20 cellular contexts compared by ENCODE assay signal in genomic region chr10:32023264-32023663, GRCh38. TPM values are rescaled to one million over a fixed set of nuclear protein-coding genes. Genes with fewer than 3 reads are reported as not detected.
A peak's percentile ranks its signal among the peaks of the same experiment; 100 is the strongest.
DNase-seq lines count a peak whose midpoint lies in the region; ATAC-seq lines count a peak whose summit lies in the region.
"Had no signal": no experiment of that assay in that cellular context is flagged by ENCODE, and none has a peak within 500 bp of the region (broad histone marks: within the 10 kb centered on the region; RNA-seq: fewer than 3 reads in every experiment).

No MANE protein-coding gene starts in this region.

- in situ Hi-C loops in Caki2 (cut with HindIII; ENCODE audit: low pct_unique_long_range_greater_than_20kb, low sequenced_read_pairs) = no loop called here

- H3K9me3 Mint-ChIP-seq in activated CD4-positive, alpha-beta memory T cell treated with anti-CD3 and anti-CD28 coated beads for 36 hours = no peaks in the 10 kb centered on the region
- H3K9me3 Mint-ChIP-seq in activated CD4-positive, alpha-beta memory T cell treated with anti-CD3 and anti-CD28 coated beads, Interleukin-2, amount 10 ng/mL, durations not matched to agents 7 days and 5 days = no peaks in the 10 kb centered on the region
- no peaks in the 10 kb centered on the region for H3K9me3 Mint-ChIP-seq in activated T-helper 17 cell treated with anti-CD3 and anti-CD28 coated beads, Interleukin-2, amount 50 U/mL, for 72 hours
- H3K9me3 Mint-ChIP-seq in naive thymus-derived CD4-positive, alpha-beta T cell = no peaks in the 10 kb centered on the region
- H3K9me3 Mint-ChIP-seq: activated CD4-positive, alpha-beta T cell treated with anti-CD3 and anti-CD28 coated beads, Interleukin-2, amount 10 ng/mL, durations not matched to agents 7 days and 5 days; activated T-helper 1 cell treated with anti-CD3 and anti-CD28 coated beads, Interleukin-12 subunit alpha, Interleukin-12 subunit beta, Interleukin-2, Interleukin-4 antibody, amounts not matched to agents 30 ng/mL and 10 ng/mL and 1 ng/mL, durations not matched to agents 14 hours and 24 hours and 36 hours; CD8-positive, alpha-beta memory T cell; endodermal cell had no signal

- no peak for DNase-seq in activated CD4-positive, alpha-beta memory T cell treated with anti-CD3 and anti-CD28 coated beads for 36 hours
- DNase-seq in activated CD4-positive, alpha-beta memory T cell treated with anti-CD3 and anti-CD28 coated beads, Interleukin-2, amount 10 ng/mL, durations not matched to agents 7 days and 5 days = no peak
- DNase-seq in Caki2 (ENCODE audit: low read depth) (peak; percentile 19), GDM1 (lab: John Stamatoyannopoulos, UW) (no peak), HCEC 1CT (no peak), NCI-H1436 (lab: John Stamatoyannopoulos, UW) (no peak)
- DNase-seq in naive thymus-derived CD4-positive, alpha-beta T cell = no peak
- DNase-seq: activated CD4-positive, alpha-beta T cell treated with anti-CD3 and anti-CD28 coated beads, Interleukin-2, amount 10 ng/mL, durations not matched to agents 7 days and 5 days; CD8-positive, alpha-beta memory T cell; EL; endodermal cell; heart right ventricle; MG63; NCI-H2081; NCI-H510A treated with DMSO at 0.1 percent for 48 hours; nucleus accumbens had no signal

- H3K4me1 ChIP-seq in naive thymus-derived CD4-positive, alpha-beta T cell (ENCODE audit: control insufficient read depth in 2 of 2, insufficient read depth in 2 of 2, low read length in 2 of 2) = no peaks in the 10 kb centered on the region
- H3K4me1 ChIP-seq: heart right ventricle had no signal

- no peak for ATAC-seq in activated T-helper 17 cell treated with anti-CD3 and anti-CD28 coated beads, Interleukin-2, amount 50 U/mL, for 72 hours (replicated peaks)
- no peak for ATAC-seq in naive thymus-derived CD4-positive, alpha-beta T cell
- ATAC-seq: heart right ventricle, Panc1, sciatic nerve had no signal

- intact Hi-C loops in activated CD4-positive, alpha-beta memory T cell treated with anti-CD3 and anti-CD28 coated beads for 36 hours (cut with micrococcal nuclease) = no loop called here
- intact Hi-C loops in naive thymus-derived CD4-positive, alpha-beta T cell (cut with micrococcal nuclease) = loop anchor here in 1 of 2 donors (2.0 kb wide), 1 partner anchor 14 kb away; no protein-coding TSS in a partner anchor

- CTCF ChIA-PET in activated CD4-positive, alpha-beta memory T cell treated with anti-CD3 and anti-CD28 coated beads for 36 hours (lab: Charles Lee) = no interaction called here
- CTCF ChIA-PET in activated CD4-positive, alpha-beta memory T cell treated with anti-CD3 and anti-CD28 coated beads, Interleukin-2, amount 10 ng/mL, durations not matched to agents 7 days and 5 days (lab: Charles Lee) = interaction anchor here (0.6 kb wide), 1 partner anchor 17 kb away, joined by 4 read pairs; no protein-coding TSS in a partner anchor
- CTCF ChIA-PET in naive thymus-derived CD4-positive, alpha-beta T cell (lab: Charles Lee) = no interaction called here

- H3K4me3 ChIP-seq in naive thymus-derived CD4-positive, alpha-beta T cell (ENCODE audit: low read length) = no peak overlapping the region
- H3K4me3 ChIP-seq: heart right ventricle, MG63 had no signal

- H3K9me3 ChIP-seq in naive thymus-derived CD4-positive, alpha-beta T cell (ENCODE audit: control insufficient read depth in 2 of 3, low read length in 3 of 3) = no peaks in the 10 kb centered on the region
- H3K9me3 ChIP-seq: heart right ventricle, MG63 had no signal

- peak overlapping the region; percentile 7 for H3K27ac Mint-ChIP-seq in activated CD4-positive, alpha-beta memory T cell treated with anti-CD3 and anti-CD28 coated beads for 36 hours
- H3K27ac Mint-ChIP-seq in activated CD4-positive, alpha-beta memory T cell treated with anti-CD3 and anti-CD28 coated beads, Interleukin-2, amount 10 ng/mL, durations not matched to agents 7 days and 5 days = no peak overlapping the region
- peak overlapping the region; percentile 66 for H3K27ac Mint-ChIP-seq in activated T-helper 17 cell treated with anti-CD3 and anti-CD28 coated beads, Interleukin-2, amount 50 U/mL, for 72 hours
- H3K27ac Mint-ChIP-seq in naive thymus-derived CD4-positive, alpha-beta T cell = peak overlapping the region; percentile 2 to 73 (median 54)
- H3K27ac Mint-ChIP-seq: activated CD4-positive, alpha-beta T cell treated with anti-CD3 and anti-CD28 coated beads, Interleukin-2, amount 10 ng/mL, durations not matched to agents 7 days and 5 days; activated T-helper 1 cell treated with anti-CD3 and anti-CD28 coated beads, Interleukin-12 subunit alpha, Interleukin-12 subunit beta, Interleukin-2, Interleukin-4 antibody, amounts not matched to agents 30 ng/mL and 10 ng/mL and 1 ng/mL, durations not matched to agents 14 hours and 24 hours and 36 hours; endodermal cell had no signal

- no peaks in the 10 kb centered on the region for H3K4me1 Mint-ChIP-seq in activated CD4-positive, alpha-beta memory T cell treated with anti-CD3 and anti-CD28 coated beads for 36 hours (ENCODE audit: low read depth)
- H3K4me1 Mint-ChIP-seq in activated CD4-positive, alpha-beta memory T cell treated with anti-CD3 and anti-CD28 coated beads, Interleukin-2, amount 10 ng/mL, durations not matched to agents 7 days and 5 days = peaks cover 2% of the 10 kb centered on the region
- peaks cover 4% of the 10 kb centered on the region for H3K4me1 Mint-ChIP-seq in activated T-helper 17 cell treated with anti-CD3 and anti-CD28 coated beads, Interleukin-2, amount 50 U/mL, for 72 hours
- peaks cover 0 to 12% (median 5%) of the 10 kb centered on the region in 7 donors for H3K4me1 Mint-ChIP-seq in naive thymus-derived CD4-positive, alpha-beta T cell
- H3K4me1 Mint-ChIP-seq: endodermal cell had no signal

- no peak overlapping the region for H3K4me3 Mint-ChIP-seq in activated CD4-positive, alpha-beta memory T cell treated with anti-CD3 and anti-CD28 coated beads for 36 hours
- H3K4me3 Mint-ChIP-seq in activated CD4-positive, alpha-beta memory T cell treated with anti-CD3 and anti-CD28 coated beads, Interleukin-2, amount 10 ng/mL, durations not matched to agents 7 days and 5 days = no peak overlapping the region
- no peak overlapping the region for H3K4me3 Mint-ChIP-seq in activated T-helper 17 cell treated with anti-CD3 and anti-CD28 coated beads, Interleukin-2, amount 50 U/mL, for 72 hours
- H3K4me3 Mint-ChIP-seq in naive thymus-derived CD4-positive, alpha-beta T cell = no peak overlapping the region
- H3K4me3 Mint-ChIP-seq: activated CD4-positive, alpha-beta T cell treated with anti-CD3 and anti-CD28 coated beads, Interleukin-2, amount 10 ng/mL, durations not matched to agents 7 days and 5 days; activated T-helper 1 cell treated with anti-CD3 and anti-CD28 coated beads, Interleukin-12 subunit alpha, Interleukin-12 subunit beta, Interleukin-2, Interleukin-4 antibody, amounts not matched to agents 30 ng/mL and 10 ng/mL and 1 ng/mL, durations not matched to agents 14 hours and 24 hours and 36 hours; CD8-positive, alpha-beta memory T cell; endodermal cell had no signal

- no peaks in the 10 kb centered on the region for H3K27me3 Mint-ChIP-seq in activated CD4-positive, alpha-beta memory T cell treated with anti-CD3 and anti-CD28 coated beads for 36 hours
- H3K27me3 Mint-ChIP-seq in activated CD4-positive, alpha-beta memory T cell treated with anti-CD3 and anti-CD28 coated beads, Interleukin-2, amount 10 ng/mL, durations not matched to agents 7 days and 5 days = no peaks in the 10 kb centered on the region
- H3K27me3 Mint-ChIP-seq in activated T-helper 17 cell treated with anti-CD3 and anti-CD28 coated beads, Interleukin-2, amount 50 U/mL, for 72 hours = no peaks in the 10 kb centered on the region
- no peaks in the 10 kb centered on the region for H3K27me3 Mint-ChIP-seq in naive thymus-derived CD4-positive, alpha-beta T cell
- H3K27me3 Mint-ChIP-seq: activated CD4-positive, alpha-beta T cell treated with anti-CD3 and anti-CD28 coated beads, Interleukin-2, amount 10 ng/mL, durations not matched to agents 7 days and 5 days; CD8-positive, alpha-beta memory T cell had no signal

- H3K27me3 ChIP-seq in naive thymus-derived CD4-positive, alpha-beta T cell (ENCODE audit: control insufficient read depth in 2 of 2, insufficient read depth in 2 of 2, low read length in 2 of 2) = no peaks in the 10 kb centered on the region
- H3K27me3 ChIP-seq: heart right ventricle, MG63 had no signal

- peaks cover 4 to 76% (median 41%) of the 10 kb centered on the region in 3 experiments for H3K36me3 ChIP-seq in naive thymus-derived CD4-positive, alpha-beta T cell (ENCODE audit: control insufficient read depth in 2 of 3, insufficient read depth in 3 of 3, low read length in 3 of 3)

- no peak overlapping the region for H3K27ac ChIP-seq in naive thymus-derived CD4-positive, alpha-beta T cell (ENCODE audit: low read depth, low read length)
- H3K27ac ChIP-seq: heart right ventricle had no signal

- POLR2A ChIA-PET in activated CD4-positive, alpha-beta memory T cell treated with anti-CD3 and anti-CD28 coated beads for 36 hours (lab: Charles Lee) = no interaction called here
- POLR2A ChIA-PET in activated CD4-positive, alpha-beta memory T cell treated with anti-CD3 and anti-CD28 coated beads, Interleukin-2, amount 10 ng/mL, durations not matched to agents 7 days and 5 days (lab: Charles Lee) = no interaction called here
- POLR2A ChIA-PET in naive thymus-derived CD4-positive, alpha-beta T cell (lab: Charles Lee) = interaction anchor here (0.7 to 1.1 kb wide), 2 partner anchors 11 to 25 kb away, joined by 3 read pairs; no protein-coding TSS in a partner anchor

- peaks cover 50% of the 10 kb centered on the region for H3K36me3 Mint-ChIP-seq in activated CD4-positive, alpha-beta memory T cell treated with anti-CD3 and anti-CD28 coated beads for 36 hours
- peaks cover 62% of the 10 kb centered on the region for H3K36me3 Mint-ChIP-seq in activated CD4-positive, alpha-beta memory T cell treated with anti-CD3 and anti-CD28 coated beads, Interleukin-2, amount 10 ng/mL, durations not matched to agents 7 days and 5 days (ENCODE audit: low read depth)
- H3K36me3 Mint-ChIP-seq in activated T-helper 17 cell treated with anti-CD3 and anti-CD28 coated beads, Interleukin-2, amount 50 U/mL, for 72 hours (ENCODE audit: low read depth) = peaks cover 94% of the 10 kb centered on the region
- peaks cover 11 to 50% (median 26%) of the 10 kb centered on the region in 5 donors for H3K36me3 Mint-ChIP-seq in naive thymus-derived CD4-positive, alpha-beta T cell

RNA-seq across cellular contexts. Expression of gene KIF5B, which starts 33.0 kb away (rescaled TPM):
- total RNA-seq in activated CD4-positive, alpha-beta memory T cell treated with anti-CD3 and anti-CD28 coated beads for 36 hours = 10 to 100 TPM; 73.9 to 75.2 TPM
- total RNA-seq in activated CD4-positive, alpha-beta memory T cell treated with anti-CD3 and anti-CD28 coated beads, Interleukin-2, amount 10 ng/mL, durations not matched to agents 7 days and 5 days = 10 to 100 TPM; 79.8 to 80.8 TPM
- 28.8 and 33.6 TPM in 2 replicates for total RNA-seq in Caki2 (2014; rRNA removed; shearing (Covaris generic); ENCODE audit: low replicate concordance)
- 10 to 100 TPM; 44.7 to 72.2 TPM for total RNA-seq in activated T-helper 17 cell treated with anti-CD3 and anti-CD28 coated beads, Interleukin-2, amount 50 U/mL, for 72 hours
- 10 to 100 TPM; 42.2 to 66.0 (median 46.3) TPM for total RNA-seq in naive thymus-derived CD4-positive, alpha-beta T cell
- 10 to 100 TPM; 19.7 to 20.3 TPM for polyA plus RNA-seq in naive thymus-derived CD4-positive, alpha-beta T cell
